26 cellular contexts compared by ENCODE assay signal in genomic region chr21:36883532-36884486, GRCh38.
DNase-seq lines count a peak whose midpoint lies in the region; ATAC-seq, FAIRE-seq and TF ChIP-seq lines count a peak whose summit lies in the region.
"Had no signal": no experiment of that assay in that cellular context is flagged by ENCODE, and none has a peak within 500 bp of the region (broad histone marks: within the 10 kb centered on the region; RNA-seq: fewer than 3 reads in every experiment).

No MANE protein-coding gene starts in this region.

- H3K9me3 ChIP-seq in HepG2 (ENCODE audit: low read length) (peaks cover 17% of the 10 kb centered on the region), right lobe of liver (no peaks in the 10 kb centered on the region), transverse colon (no peaks in the 10 kb centered on the region), ascending aorta (peaks cover 0 to 9% of the 10 kb centered on the region in 2 donors)
- H3K9me3 ChIP-seq: sigmoid colon had no signal

- H3K4me3 ChIP-seq in HepG2 (replicated peaks in 1 of 3; ENCODE audit: insufficient read depth in 1 of 3, low read depth in 2 of 3, low read length in 3 of 3): no peak overlapping the region
- H3K4me3 ChIP-seq in right lobe of liver: no peak overlapping the region
- H3K4me3 ChIP-seq in fibroblast of the aortic adventitia (ENCODE audit: low read depth, low read length): no peak overlapping the region
- no peak overlapping the region for H3K4me3 ChIP-seq in transverse colon
- no peak overlapping the region for H3K4me3 ChIP-seq in ascending aorta
- H3K4me3 ChIP-seq: coronary artery, esophagus squamous epithelium, hepatocyte, neural progenitor cell, sigmoid colon had no signal

- intact Hi-C loops in HepG2 (cut with micrococcal nuclease; ENCODE audit: unreplicated experiment) (no loop called here), right lobe of liver (cut with DNase I) (no loop called here), transverse colon (cut with DNase I; ENCODE audit: low total_unique reads) (no loop called here), ascending aorta (cut with DNase I) (no loop called here)

- H3K36me3 ChIP-seq in HepG2 (replicated peaks in 1 of 2; ENCODE audit: control insufficient read depth in 1 of 2, insufficient read depth in 2 of 2, low read length in 2 of 2) (no peaks in the 10 kb centered on the region; a peak in 2 of 5 replicates), right lobe of liver (no peaks in the 10 kb centered on the region), transverse colon (no peaks in the 10 kb centered on the region), ascending aorta (peaks cover 0 to 6% of the 10 kb centered on the region in 2 donors)
- H3K36me3 ChIP-seq: sigmoid colon had no signal

- H3K9ac ChIP-seq in HepG2 (ENCODE audit: insufficient read depth, low read depth, low read length): no peak overlapping the region
- H3K9ac ChIP-seq: neural progenitor cell had no signal

- H3K27ac Mint-ChIP-seq in T-cell: no peak overlapping the region
- H3K27ac Mint-ChIP-seq: CD8-positive, alpha-beta memory T cell; neural progenitor cell; stimulated activated naive B cell treated with anti-CD40 and anti-IgM and Interleukin-4, amounts not matched to agents 10 μg/mL and 1 μg/mL and 100 μg/mL, for 72 hours had no signal

- BruUV-seq in HepG2 (replicated peaks; lab: Mats Ljungman, UMichigan): no TSS peak

- FAIRE-seq in HepG2 (lab: Jason Lieb, UNC): no peak
- FAIRE-seq: A204.1, bronchial epithelial cell, frontal cortex, H54 had no signal

- no peak overlapping the region for H2AFZ ChIP-seq in HepG2 (ENCODE audit: low read length)
- H2AFZ ChIP-seq: hepatocyte, neural progenitor cell had no signal

- H3K27ac ChIP-seq in HepG2 (ENCODE audit: extremely low read length, insufficient read depth, low read length) (no peak overlapping the region), right lobe of liver (no peak overlapping the region), transverse colon (no peak overlapping the region), ascending aorta (no peak overlapping the region)
- H3K27ac ChIP-seq: coronary artery, esophagus squamous epithelium, hepatocyte, neural progenitor cell, sigmoid colon had no signal

- CTCF ChIA-PET in HepG2 (lab: Yijun Ruan, JAX; ENCODE audit: low intra/inter-chr PET ratio, low total read pairs): no interaction called here
- CTCF ChIA-PET in T-cell (lab: Charles Lee): interaction anchor here in 1 of 2 donors (0.6 kb wide), 1 partner anchor 239 kb away, joined by 4 read pairs; no protein-coding TSS in a partner anchor

- H3K9me3 Mint-ChIP-seq in T-cell: peaks cover 5 to 6% (median 6%) of the 10 kb centered on the region in 3 donors

- H3K27me3 ChIP-seq in HepG2 (ENCODE audit: control insufficient read depth in 1 of 2, insufficient read depth in 2 of 2, low read length in 2 of 2) (no peaks in the 10 kb centered on the region), right lobe of liver (no peaks in the 10 kb centered on the region), transverse colon (no peaks in the 10 kb centered on the region), ascending aorta (no peaks in the 10 kb centered on the region)
- H3K27me3 ChIP-seq: esophagus squamous epithelium, hepatocyte, neural progenitor cell, sigmoid colon had no signal

- POLR2A ChIA-PET in HepG2 (lab: Yijun Ruan, JAX) (no interaction called here), T-cell (lab: Charles Lee) (no interaction called here)

- no peak overlapping the region for H3K4me2 ChIP-seq in HepG2 (ENCODE audit: low read depth, low read length)
- H3K4me2 ChIP-seq: hepatocyte, neural progenitor cell had no signal

- H3K4me1 ChIP-seq in HepG2 (ENCODE audit: insufficient read depth, low read length) (peaks cover 14% of the 10 kb centered on the region), right lobe of liver (peaks cover 0 to 15% (median 0%) of the 10 kb centered on the region in 4 donors), transverse colon (no peaks in the 10 kb centered on the region), ascending aorta (no peaks in the 10 kb centered on the region)
- H3K4me1 ChIP-seq: esophagus squamous epithelium, sigmoid colon had no signal

- TF ChIP-seq CTCF in HepG2 (CRISPR knock-in tag; IDR thresholded peaks at IDR 0.05): no peak
- no peak for TF ChIP-seq CTCF in right lobe of liver (IDR thresholded peaks at IDR 0.05)
- no peak for TF ChIP-seq CTCF in fibroblast of the aortic adventitia (IDR thresholded peaks at IDR 0.05; ENCODE audit: insufficient read depth, low read length)
- no peak for TF ChIP-seq CTCF in transverse colon (IDR thresholded peaks at IDR 0.05)
- TF ChIP-seq CTCF in GM13976 (IDR thresholded peaks at IDR 0.05; ENCODE audit: borderline replicate concordance, control extremely low read depth, extremely low read depth, insufficient read depth, missing control alignments): no peak
- TF ChIP-seq CTCF in ascending aorta (IDR thresholded peaks at IDR 0.05): no peak

- DNase-seq in HepG2 (ENCODE audit: low spot score): no peak
- DNase-seq in right lobe of liver: no peak
- peak; percentile 61 for DNase-seq in T1000 (lab: John Stamatoyannopoulos, UW)
- peak; percentile 88 for DNase-seq in fibroblast of the aortic adventitia (ENCODE audit: low read depth)
- DNase-seq in transverse colon: no peak
- DNase-seq in GM13976 (ENCODE audit: low spot score): no peak
- no peak for DNase-seq in T-cell
- no peak for DNase-seq in ascending aorta (ENCODE audit: low spot score in 2 of 2)
- DNase-seq: activated CD4-positive, alpha-beta T cell treated with anti-CD3 and anti-CD28 coated beads for 4 hours; activated T-cell treated with anti-CD3 and anti-CD28 coated beads, Interleukin-2, amount 50 U/mL, for 4 hours; CD8-positive, alpha-beta memory T cell; esophagus squamous epithelium; MV-4-11; NCI-H1436 treated with DMSO at 0.1 percent for 48 hours; NCI-H748 treated with DMSO at 0.1 percent for 48 hours; sigmoid colon; stimulated activated CD4-positive, alpha-beta T cell treated with anti-CD3 and anti-CD28 coated beads, Interleukin-15, amount 100 ng/mL, for 24 hours; stimulated activated naive B cell treated with anti-CD40 and anti-IgM and Interleukin-4, amounts not matched to agents 10 μg/mL and 1 μg/mL and 100 μg/mL, for 72 hours had no signal

- H3K36me3 Mint-ChIP-seq in T-cell: peaks cover 67% of the 10 kb centered on the region

- TF ChIP-seq RAD21 in HepG2 (CRISPR knock-in tag; IDR thresholded peaks at IDR 0.05): no peak

- TF ChIP-seq POLR2A in HepG2 (IDR thresholded peaks at IDR 0.05; ENCODE audit: insufficient read depth in 1 of 2, low read depth in 2 of 2, low read length in 2 of 2) (no peak), right lobe of liver (IDR thresholded peaks at IDR 0.05) (no peak), transverse colon (IDR thresholded peaks at IDR 0.05) (no peak)

- H3K27me3 Mint-ChIP-seq in T-cell: no peaks in the 10 kb centered on the region
- H3K27me3 Mint-ChIP-seq: CD8-positive, alpha-beta memory T cell; stimulated activated naive B cell treated with anti-CD40 and anti-IgM and Interleukin-4, amounts not matched to agents 10 μg/mL and 1 μg/mL and 100 μg/mL, for 72 hours had no signal

- no peaks in the 10 kb centered on the region for H3K79me2 ChIP-seq in HepG2 (ENCODE audit: insufficient read depth, low read length)
- H3K79me2 ChIP-seq: hepatocyte had no signal

- H4K20me1 ChIP-seq in HepG2 (ENCODE audit: insufficient read depth, low read length): no peaks in the 10 kb centered on the region

- TF ChIP-seq EP300 in HepG2 (IDR thresholded peaks at IDR 0.05; ENCODE audit: low read depth in 2 of 2, low read length in 2 of 2): no peak
- no peak for TF ChIP-seq EP300 in HepG2 (CRISPR knock-in tag; IDR thresholded peaks at IDR 0.05; ENCODE audit: borderline replicate concordance)
- TF ChIP-seq EP300 in transverse colon (IDR thresholded peaks at IDR 0.05; ENCODE audit: low read depth): no peak

- no peaks in the 10 kb centered on the region for H3K4me1 Mint-ChIP-seq in T-cell
- H3K4me1 Mint-ChIP-seq: CD8-positive, alpha-beta memory T cell; stimulated activated naive B cell treated with anti-CD40 and anti-IgM and Interleukin-4, amounts not matched to agents 10 μg/mL and 1 μg/mL and 100 μg/mL, for 72 hours had no signal

- 94% methylated on average over 14 of the region's 14 CpGs for WGBS in HepG2 (ENCODE audit: low lambda C conversion rate)
- 86% methylated on average over 5 of the region's 14 CpGs for WGBS in right lobe of liver (ENCODE audit: insufficient coverage, low coverage, low lambda C conversion rate, missing lambda C conversion rate)
- 59 to 79% methylated on average over 4 to 14 of the region's 14 CpGs for WGBS in transverse colon (ENCODE audit: low coverage in 1 of 2), 2 donors

- ATAC-seq in HepG2 (no peak), right lobe of liver (no peak), T-cell (replicated peaks in 1 of 4) (no peak)
- ATAC-seq: activated T-cell treated with anti-CD3 and anti-CD28 coated beads, Interleukin-2, amount 50 U/mL, for 4 hours; SK-N-SH treated with all-trans-retinoic acid at 6 μM for 48 hours; stimulated activated naive B cell treated with anti-CD40 and anti-IgM and Interleukin-4, amounts not matched to agents 10 μg/mL and 1 μg/mL and 100 μg/mL, for 72 hours had no signal

- in situ Hi-C loops in HepG2 (cut with HindIII; ENCODE audit: extremely low pct_ligation_motif_present, low pct_unique_long_range_greater_than_20kb): no loop called here
- in situ Hi-C loops in transverse colon (cut with MboI; ENCODE audit: low pct_ligation_motif_present in 1 of 4, low pct_unique_long_range_greater_than_20kb in 1 of 4, low sequenced_read_pairs in 3 of 4): no loop called here
- in situ Hi-C loops in GM13976 (cut with MboI; ENCODE audit: low sequenced_read_pairs, unreplicated experiment): no loop called here

- H3K4me3 Mint-ChIP-seq in T-cell: no peak overlapping the region
- H3K4me3 Mint-ChIP-seq: activated T-cell treated with anti-CD3 and anti-CD28 coated beads, Interleukin-2, amount 50 U/mL, for 4 hours; CD8-positive, alpha-beta memory T cell; neural progenitor cell; stimulated activated naive B cell treated with anti-CD40 and anti-IgM and Interleukin-4, amounts not matched to agents 10 μg/mL and 1 μg/mL and 100 μg/mL, for 72 hours had no signal

TF ChIP-seq in HepG2, 621 proteins besides CTCF, POLR2A, EP300 and RAD21:
- TF ChIP-seq ZNF253 (CRISPR knock-in tag; IDR thresholded peaks at IDR 0.05; ENCODE audit: borderline replicate concordance): 0 out of 2 replicates have a peak, but pooled peaks have one; percentile 50
- TF ChIP-seq SATB2 (CRISPR knock-in tag; IDR thresholded peaks at IDR 0.05): no peak

Comparison
In these comparisons a context has a peak if more than half of its experiments do, and no peak if none do; other contexts are left out.
1. DNase-seq: peak in T1000 (single experiment) and fibroblast of the aortic adventitia (single experiment); none in HepG2 (single experiment), right lobe of liver (0 of 3), transverse colon (single experiment), GM13976 (single experiment), T-cell (0 of 34) and ascending aorta (0 of 2).